ENCODE assay signal across 25 cellular contexts in genomic region chr13:40550130-40550529, GRCh38.
A peak's percentile ranks its signal among the peaks of the same experiment; 100 is the strongest.
DNase-seq lines count a peak whose midpoint lies in the region; ATAC-seq and TF ChIP-seq lines count a peak whose summit lies in the region.
"Had no signal": no experiment of that assay in that cellular context is flagged by ENCODE, and none has a peak within 500 bp of the region (broad histone marks: within the 10 kb centered on the region; RNA-seq: fewer than 3 reads in every experiment).

No MANE protein-coding gene starts in this region.

- no peak overlapping the region for H3K4me3 Mint-ChIP-seq in activated T-helper 17 cell treated with anti-CD3 and anti-CD28 coated beads, Interleukin-2, amount 50 U/mL, for 72 hours
- H3K4me3 Mint-ChIP-seq: T-helper 1 cell treated with Interleukin-12 subunit alpha and Interleukin-12 subunit beta and Interleukin-4 antibody, amounts not matched to agents 30 μg/mL and 1 μg/mL, for 36 hours had no signal

- peak overlapping the region; percentile 58 for H3K27ac Mint-ChIP-seq in activated T-helper 17 cell treated with anti-CD3 and anti-CD28 coated beads, Interleukin-2, amount 50 U/mL, for 72 hours
- H3K27ac Mint-ChIP-seq: T-helper 1 cell treated with Interleukin-12 subunit alpha and Interleukin-12 subunit beta and Interleukin-4 antibody, amounts not matched to agents 30 μg/mL and 1 μg/mL, for 36 hours had no signal

- DNase-seq in ELR (ENCODE audit: low read depth) (peak; percentile 30), fibroblast of mammary gland (ENCODE audit: low read depth) (peak; percentile 79), osteoblast (ENCODE audit: insufficient read length, low spot score, missing footprints) (peak; percentile 47), NCI-H526 treated with DMSO at 0.1 percent for 48 hours (lab: John Stamatoyannopoulos, UW) (no peak), iPS-NIHi7 (ENCODE audit: extremely low spot score) (no peak), pons (ENCODE audit: low spot score) (no peak)
- DNase-seq: activated CD4-positive, alpha-beta T cell treated with anti-CD3 and anti-CD28 coated beads, Interleukin-2, amount 50 U/mL, for 48 hours; activated CD8-positive, alpha-beta memory T cell treated with anti-CD3 and anti-CD28 coated beads, Interleukin-2, amount 50 U/mL, for 48 hours; activated effector memory CD4-positive, alpha-beta T cell treated with anti-CD3 and anti-CD28 coated beads, Interleukin-2, amount 50 U/mL, for 16 hours; amniotic stem cell; kidney glomerular epithelial cell; MV-4-11; naive thymus-derived CD8-positive, alpha-beta T cell; NCI-H2171; NCI-H524 treated with DMSO at 0.1 percent for 48 hours had no signal

- H3K79me2 ChIP-seq in osteoblast (ENCODE audit: insufficient read depth, low read length): no peaks in the 10 kb centered on the region
- H3K79me2 ChIP-seq: parathyroid adenoma had no signal

- H3K9me3 Mint-ChIP-seq in activated T-helper 17 cell treated with anti-CD3 and anti-CD28 coated beads, Interleukin-2, amount 50 U/mL, for 72 hours: no peaks in the 10 kb centered on the region
- H3K9me3 Mint-ChIP-seq: naive thymus-derived CD8-positive, alpha-beta T cell; T-helper 1 cell treated with Interleukin-12 subunit alpha and Interleukin-12 subunit beta and Interleukin-4 antibody, amounts not matched to agents 30 μg/mL and 1 μg/mL, for 36 hours had no signal

- H3K4me3 ChIP-seq in fibroblast of mammary gland (ENCODE audit: control insufficient read depth, low read depth, low read length) (no peak overlapping the region), osteoblast (ENCODE audit: insufficient read depth, low read length) (no peak overlapping the region)
- H3K4me3 ChIP-seq: HAP-1, K562, sigmoid colon had no signal

- H3K36me3 ChIP-seq in osteoblast (ENCODE audit: insufficient read depth, low read length): no peaks in the 10 kb centered on the region
- H3K36me3 ChIP-seq: HAP-1, sigmoid colon had no signal

- TF ChIP-seq CTCF in fibroblast of mammary gland (conservative IDR thresholded peaks at IDR 0.05; ENCODE audit: control insufficient read depth, insufficient read depth, low read depth, low read length) (no peak), osteoblast (IDR thresholded peaks at IDR 0.05; ENCODE audit: extremely low read depth, low read depth, low read length) (no peak)

- H3K9me3 ChIP-seq in osteoblast (ENCODE audit: low read depth, low read length): no peaks in the 10 kb centered on the region
- H3K9me3 ChIP-seq: HAP-1, sigmoid colon had no signal

- H3K4me1 ChIP-seq in osteoblast (ENCODE audit: insufficient read depth, low read length): peaks cover 6% of the 10 kb centered on the region
- H3K4me1 ChIP-seq: parathyroid adenoma had no signal

- H3K27me3 Mint-ChIP-seq in activated T-helper 17 cell treated with anti-CD3 and anti-CD28 coated beads, Interleukin-2, amount 50 U/mL, for 72 hours: no peaks in the 10 kb centered on the region
- H3K27me3 Mint-ChIP-seq: naive thymus-derived CD8-positive, alpha-beta T cell had no signal

- no peaks in the 10 kb centered on the region for H3K27me3 ChIP-seq in osteoblast (ENCODE audit: insufficient read depth, low read length)
- H3K27me3 ChIP-seq: sigmoid colon had no signal

- H3K36me3 Mint-ChIP-seq in activated T-helper 17 cell treated with anti-CD3 and anti-CD28 coated beads, Interleukin-2, amount 50 U/mL, for 72 hours (ENCODE audit: low read depth): peaks cover 13% of the 10 kb centered on the region

- no peaks in the 10 kb centered on the region for H4K20me1 ChIP-seq in osteoblast (ENCODE audit: insufficient read depth, low read length)

- H3K27ac ChIP-seq in osteoblast (ENCODE audit: low read depth, low read length): no peak overlapping the region
- H3K27ac ChIP-seq: C4-2B, epithelial cell of prostate, parathyroid adenoma, sigmoid colon, VCaP had no signal

- no peak overlapping the region for H2AFZ ChIP-seq in osteoblast (ENCODE audit: low read length)
- H2AFZ ChIP-seq: parathyroid adenoma had no signal

- H3K4me1 Mint-ChIP-seq in activated T-helper 17 cell treated with anti-CD3 and anti-CD28 coated beads, Interleukin-2, amount 50 U/mL, for 72 hours: peaks cover 15% of the 10 kb centered on the region

- ATAC-seq in activated T-helper 17 cell treated with anti-CD3 and anti-CD28 coated beads, Interleukin-2, amount 50 U/mL, for 72 hours (replicated peaks): no peak
- no peak for ATAC-seq in HG02840 (IDR thresholded peaks at IDR 0.05; ENCODE audit: low FRiP score, unreplicated experiment)
- ATAC-seq: K562; naive thymus-derived CD8-positive, alpha-beta T cell had no signal

- no peak overlapping the region for H3K4me2 ChIP-seq in osteoblast (ENCODE audit: insufficient read depth, low read length)

Comparison
In these comparisons a context has a peak if more than half of its experiments do, and no peak if none do; other contexts are left out.
1. DNase-seq: peak in ELR (single experiment), fibroblast of mammary gland (single experiment) and osteoblast (single experiment); none in NCI-H526 treated with DMSO at 0.1 percent for 48 hours (single experiment), iPS-NIHi7 (single experiment) and pons (single experiment).